Comparison of ENCODE assay signal across 8 cellular contexts in genomic region chr7:107661865-107662379, GRCh38. TPM values are rescaled to one million over a fixed set of nuclear protein-coding genes. Genes with fewer than 3 reads are reported as not detected.
DNase-seq lines count a peak whose midpoint lies in the region; ATAC-seq and TF ChIP-seq lines count a peak whose summit lies in the region.

No MANE protein-coding gene starts in this region.

- H3K27me3 ChIP-seq in Panc1 (ENCODE audit: control insufficient read depth, insufficient read depth, low read length), result peaks cover 42% of the 10 kb centered on the region
- H3K27me3 ChIP-seq in esophagus (ENCODE audit: control insufficient read depth in 1 of 2, insufficient read depth in 2 of 2, low read length in 2 of 2), result peaks cover 0 to 12% of the 10 kb centered on the region in 2 donors
- peaks cover 14% of the 10 kb centered on the region for H3K27me3 ChIP-seq in rectal smooth muscle tissue (ENCODE audit: control insufficient read depth, insufficient read depth, low read length)

- WGBS in esophagus, 2 donors, result 13 to 15% methylated on average over 20 of the region's 20 CpGs

- H3K9me3 ChIP-seq in Panc1 (ENCODE audit: control insufficient read depth, insufficient read depth, low read depth, low read length), result no peaks in the 10 kb centered on the region
- no peaks in the 10 kb centered on the region for H3K9me3 ChIP-seq in esophagus (ENCODE audit: control insufficient read depth in 2 of 2, insufficient read depth in 1 of 2, low read depth in 1 of 2, low read length in 1 of 2)

- CTCF ChIA-PET in Panc1 (lab: Charles Lee), result interaction anchor here (0.5 kb wide), 1 partner anchor 61 kb away, joined by 3 read pairs; no protein-coding TSS in a partner anchor

- TF ChIP-seq CTCF in GM12865 (IDR thresholded peaks at IDR 0.05; ENCODE audit: insufficient read depth, low read depth, low read length, missing control alignments) (no peak), Panc1 (IDR thresholded peaks at IDR 0.05) (no peak)

- DNase-seq in GM12865 (ENCODE audit: low read depth) (no peak), Panc1 (ENCODE audit: low read depth, low spot score) (no peak), KBM-7 (no peak), NCI-H2227 (lab: John Stamatoyannopoulos, UW; ENCODE audit: unreplicated experiment) (no peak)
- no peak for DNase-seq in stimulated activated naive CD4-positive, alpha-beta T cell (lab: John Stamatoyannopoulos, UW)

- in situ Hi-C loops in Panc1 (cut with HindIII; ENCODE audit: low pct_unique_long_range_greater_than_20kb, low sequenced_read_pairs) (no loop called here), KBM-7 (cut with MboI; ENCODE audit: low pct_unique_long_range_greater_than_20kb, low sequenced_read_pairs) (no loop called here)

- BruUV-seq in Panc1 (replicated peaks; lab: Mats Ljungman, UMichigan), result no TSS peak

- H3K36me3 ChIP-seq in Panc1 (ENCODE audit: control insufficient read depth, insufficient read depth, low read length) (no peaks in the 10 kb centered on the region), esophagus (ENCODE audit: control insufficient read depth in 2 of 2, insufficient read depth in 2 of 2, low read length in 1 of 2) (no peaks in the 10 kb centered on the region), rectal smooth muscle tissue (ENCODE audit: control insufficient read depth, insufficient read depth, low read length) (no peaks in the 10 kb centered on the region)

- H3K27ac ChIP-seq in Panc1 (ENCODE audit: low read length), result no peak overlapping the region
- H3K27ac ChIP-seq in esophagus (ENCODE audit: low read depth in 2 of 2, low read length in 1 of 2), result no peak overlapping the region
- H3K27ac ChIP-seq in rectal smooth muscle tissue (ENCODE audit: low read depth, low read length), result no peak overlapping the region

- intact Hi-C loops in Panc1 (cut with micrococcal nuclease; ENCODE audit: unreplicated experiment), result no loop called here

- H3K4me3 ChIP-seq in GM12865 (ENCODE audit: low read depth, low read length), result peak overlapping the region; percentile 30; the same call in 1 of the 2 replicates
- H3K4me3 ChIP-seq in Panc1 (ENCODE audit: low read depth in 2 of 2, low read length in 2 of 2), result peak overlapping the region; percentile 44 to 46
- peak overlapping the region; percentile 33 to 49 for H3K4me3 ChIP-seq in esophagus (ENCODE audit: low read depth in 1 of 2, low read length in 2 of 2)
- peak overlapping the region; percentile 67 for H3K4me3 ChIP-seq in rectal smooth muscle tissue (ENCODE audit: low read length)

- H3K9ac ChIP-seq in rectal smooth muscle tissue (ENCODE audit: low read length), result no peak overlapping the region

- H3K4me1 ChIP-seq in Panc1 (ENCODE audit: control insufficient read depth, insufficient read depth, low read length) (peaks cover 4% of the 10 kb centered on the region; the same call in 1 of the 2 replicates), esophagus (ENCODE audit: control insufficient read depth in 2 of 2, insufficient read depth in 2 of 2, low read length in 1 of 2) (peaks cover 10 to 12% of the 10 kb centered on the region in 2 donors), rectal smooth muscle tissue (ENCODE audit: control insufficient read depth, insufficient read depth, low read length) (no peaks in the 10 kb centered on the region)

- ATAC-seq in Panc1 (peak; percentile 73), HG03135 (IDR thresholded peaks at IDR 0.05; ENCODE audit: unreplicated experiment) (no peak)

- POLR2A ChIA-PET in Panc1 (lab: Charles Lee), result no interaction called here

RNA-seq across cellular contexts. Expression of gene SLC26A4, which starts 1.3 kb away (rescaled TPM):
- total RNA-seq in Panc1 (2021; ENCODE audit: unreplicated experiment), result 0.05 TPM
- not detected for polyA plus RNA-seq in Panc1 (2012; ENCODE audit: insufficient read length)
- polyA plus RNA-seq in esophagus, result under 1 TPM; 0.02 to 0.06 TPM
